Comparison of ENCODE assay signal across 8 cellular contexts in the genomic region with DNA sequence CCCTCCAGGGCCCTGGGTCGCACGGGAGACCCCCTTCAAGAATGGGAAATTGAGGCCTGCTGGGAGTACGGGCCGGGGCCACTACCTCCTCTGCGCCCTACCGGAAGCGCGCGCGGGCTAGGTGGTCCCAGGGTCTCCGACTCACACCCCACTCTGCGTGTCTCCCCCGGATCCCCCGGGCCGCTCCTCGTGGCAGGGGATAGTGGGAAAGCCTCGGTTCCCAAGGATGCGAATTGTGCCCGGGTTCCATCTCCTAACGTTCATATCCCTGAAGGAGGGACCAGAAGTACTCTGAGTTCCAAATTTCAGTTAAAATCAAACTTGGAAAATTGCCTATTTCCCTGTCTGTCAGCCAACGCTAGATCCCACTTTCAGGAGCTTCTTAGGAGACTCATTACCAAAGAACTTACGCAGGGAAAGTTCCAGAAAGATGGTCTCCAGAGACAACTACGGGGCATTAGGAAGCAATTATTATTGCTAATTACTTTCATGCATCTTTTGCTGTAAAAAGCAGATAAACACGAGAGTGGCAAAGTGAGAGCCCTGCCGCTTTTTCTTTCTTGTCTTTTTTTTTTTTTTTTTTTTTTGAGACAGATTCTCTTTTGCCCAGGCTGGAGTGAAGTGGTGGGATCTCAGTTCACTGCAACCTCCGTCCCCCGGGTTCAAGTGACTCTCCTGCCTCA. TPM values are rescaled to one million over a fixed set of nuclear protein-coding genes. Genes with fewer than 3 reads are reported as not detected.
DNase-seq lines count a peak whose midpoint lies in the region; ATAC-seq and TF ChIP-seq lines count a peak whose summit lies in the region.

No MANE protein-coding gene starts in this region.

- peaks cover 36% of the 10 kb centered on the region for H3K4me1 Mint-ChIP-seq in activated T-cell treated with anti-CD3 and anti-CD28 coated beads, Interleukin-2, amount 50 U/mL, for 72 hours (ENCODE audit: low read depth)

- peak overlapping the region; percentile 72 to 81 for H3K4me3 Mint-ChIP-seq in activated T-cell treated with anti-CD3 and anti-CD28 coated beads, Interleukin-2, amount 50 U/mL, for 72 hours

- peaks cover 4 to 5% of the 10 kb centered on the region in 2 donors for H3K36me3 Mint-ChIP-seq in activated T-cell treated with anti-CD3 and anti-CD28 coated beads, Interleukin-2, amount 50 U/mL, for 72 hours (ENCODE audit: insufficient read depth in 2 of 2)

- in situ Hi-C loops in brain microvascular endothelial cell (cut with HindIII; ENCODE audit: low pct_ligation_motif_present, low sequenced_read_pairs) = no loop called here

- no peaks in the 10 kb centered on the region for H3K9me3 Mint-ChIP-seq in activated T-cell treated with anti-CD3 and anti-CD28 coated beads, Interleukin-2, amount 50 U/mL, for 72 hours

- DNase-seq in activated T-cell treated with anti-CD3 and anti-CD28 coated beads, Interleukin-2, amount 50 U/mL, for 72 hours = no peak
- DNase-seq in activated T-cell treated with anti-CD3 and anti-CD28 coated beads for 4 hours (no peak), HL-60 (ENCODE audit: low read depth in 1 of 2, low spot score in 1 of 2) (no peak), brain microvascular endothelial cell (no peak), mucosa of descending colon (no peak), substantia nigra (lab: John Stamatoyannopoulos, UW) (no peak), NCI-H2029 treated with DMSO at 0.1 percent for 48 hours (lab: John Stamatoyannopoulos, UW) (no peak)

- TF ChIP-seq CTCF in HL-60 (IDR thresholded peaks at IDR 0.05; ENCODE audit: insufficient read depth, low read length) (no peak), brain microvascular endothelial cell (IDR thresholded peaks at IDR 0.05; ENCODE audit: low read depth, low read length, missing control alignments) (no peak), mucosa of descending colon (IDR thresholded peaks at IDR 0.05) (no peak)

- H3K27me3 Mint-ChIP-seq in activated T-cell treated with anti-CD3 and anti-CD28 coated beads, Interleukin-2, amount 50 U/mL, for 72 hours (ENCODE audit: low read depth) = no peaks in the 10 kb centered on the region

- H3K36me3 ChIP-seq in brain microvascular endothelial cell (replicated peaks) (no peaks in the 10 kb centered on the region), mucosa of descending colon (ENCODE audit: low read depth) (no peaks in the 10 kb centered on the region)

- peak in 1 of 2 donors; percentile 15 for ATAC-seq in activated T-cell treated with anti-CD3 and anti-CD28 coated beads, Interleukin-2, amount 50 U/mL, for 72 hours (replicated peaks in 1 of 2)
- ATAC-seq in mucosa of descending colon (no peak), HG03196 (IDR thresholded peaks at IDR 0.05; ENCODE audit: unreplicated experiment) (no peak)

- peak overlapping the region; percentile 77 for H3K27ac Mint-ChIP-seq in activated T-cell treated with anti-CD3 and anti-CD28 coated beads, Interleukin-2, amount 50 U/mL, for 72 hours

- peaks cover 12% of the 10 kb centered on the region for H3K4me1 ChIP-seq in mucosa of descending colon (ENCODE audit: low read depth)

- H3K4me3 ChIP-seq in HL-60 (replicated peaks; ENCODE audit: insufficient read depth, low read length) (peak overlapping the region; percentile 74), brain microvascular endothelial cell (ENCODE audit: low read depth, low read length) (peak overlapping the region; percentile 83), mucosa of descending colon (peak overlapping the region; percentile 47)

- intact Hi-C loops in mucosa of descending colon (cut with DNase I, micrococcal nuclease) = loop anchor here (5.0 to 10.0 kb wide), 2 partner anchors 118 to 120 kb away; no protein-coding TSS in a partner anchor

- no peaks in the 10 kb centered on the region for H3K9me3 ChIP-seq in mucosa of descending colon

- no peaks in the 10 kb centered on the region for H3K27me3 ChIP-seq in HL-60 (ENCODE audit: insufficient read depth, poor library complexity, severe bottlenecking)
- H3K27me3 ChIP-seq in brain microvascular endothelial cell (replicated peaks) = no peaks in the 10 kb centered on the region

- H3K27ac ChIP-seq in HL-60 (replicated peaks) (peak overlapping the region; percentile 68), brain microvascular endothelial cell (no peak overlapping the region), substantia nigra (ENCODE audit: low read depth, low read length, poor library complexity, severe bottlenecking) (no peak overlapping the region)

RNA-seq across cellular contexts. Expression of a gene that starts 0.9 kb away (rescaled TPM):
- 10 to 100 TPM; 10.4 to 10.5 TPM for total RNA-seq in activated T-cell treated with anti-CD3 and anti-CD28 coated beads, Interleukin-2, amount 50 U/mL, for 72 hours
- total RNA-seq in mucosa of descending colon = 10 to 100 TPM in 2 of 3 donors, 1 to 10 TPM in 1; 3.4 to 13.9 (median 13.1) TPM

RNA-seq across cellular contexts. Expression of a gene that starts 35.1 kb away (rescaled TPM):
- 10 to 100 TPM in 1 of 2 donors, 1 to 10 TPM in 1; 9.4 to 14.2 TPM for total RNA-seq in activated T-cell treated with anti-CD3 and anti-CD28 coated beads, Interleukin-2, amount 50 U/mL, for 72 hours
- total RNA-seq in mucosa of descending colon = 10 to 100 TPM; 14.8 to 16.4 (median 16.3) TPM
